ENCODE assay signal across 1 cellular context in the genomic region with DNA sequence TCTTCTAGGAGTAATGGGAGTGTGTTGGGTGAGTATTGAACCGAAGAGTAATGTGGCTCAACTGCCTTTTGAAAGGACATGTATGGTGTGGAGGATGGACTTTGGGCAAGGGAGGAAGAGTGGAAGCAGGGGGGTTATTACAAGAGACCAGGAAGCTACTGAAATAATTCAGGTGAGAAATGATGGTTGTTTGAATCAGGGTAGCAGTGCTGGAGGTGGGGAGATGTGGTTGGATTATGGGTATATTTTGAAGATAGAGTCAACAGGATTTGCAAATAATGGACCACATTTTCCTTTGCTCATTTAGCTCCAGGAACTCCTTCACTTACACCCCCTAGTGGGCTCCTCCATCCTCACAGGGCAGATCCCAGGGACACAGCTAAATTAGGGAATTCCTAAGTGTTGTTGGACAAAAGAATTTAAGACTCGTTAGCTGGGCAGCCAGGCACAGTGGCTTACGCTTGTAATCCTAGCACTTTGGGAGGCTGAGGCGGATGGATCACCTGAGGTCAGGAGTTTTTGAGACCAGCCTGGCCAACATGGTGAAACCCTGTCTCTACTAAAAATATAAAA.
TF ChIP-seq lines count a peak whose summit lies in the region.

No MANE protein-coding gene starts in this region.

TF ChIP-seq in SK-N-SH treated with all-trans-retinoic acid at 6 μM for 48 hours, 23 proteins besides CTCF, POLR2A, EP300 and RAD21 (continued from another document):
- TF ChIP-seq TSHZ2 (CRISPR knock-in tag; IDR thresholded peaks at IDR 0.05): no peak
- no peak for TF ChIP-seq RARB (CRISPR knock-in tag; IDR thresholded peaks at IDR 0.05)
- no peak for TF ChIP-seq ZC3H10 (CRISPR knock-in tag; IDR thresholded peaks at IDR 0.05)
- TF ChIP-seq ISL1 (CRISPR knock-in tag; IDR thresholded peaks at IDR 0.05): no peak
- TF ChIP-seq POU6F1 (CRISPR knock-in tag; IDR thresholded peaks at IDR 0.05; ENCODE audit: borderline replicate concordance, low read depth): no peak
- no peak for TF ChIP-seq CSDC2 (CRISPR knock-in tag; IDR thresholded peaks at IDR 0.05)
- TF ChIP-seq, protein P1, sequence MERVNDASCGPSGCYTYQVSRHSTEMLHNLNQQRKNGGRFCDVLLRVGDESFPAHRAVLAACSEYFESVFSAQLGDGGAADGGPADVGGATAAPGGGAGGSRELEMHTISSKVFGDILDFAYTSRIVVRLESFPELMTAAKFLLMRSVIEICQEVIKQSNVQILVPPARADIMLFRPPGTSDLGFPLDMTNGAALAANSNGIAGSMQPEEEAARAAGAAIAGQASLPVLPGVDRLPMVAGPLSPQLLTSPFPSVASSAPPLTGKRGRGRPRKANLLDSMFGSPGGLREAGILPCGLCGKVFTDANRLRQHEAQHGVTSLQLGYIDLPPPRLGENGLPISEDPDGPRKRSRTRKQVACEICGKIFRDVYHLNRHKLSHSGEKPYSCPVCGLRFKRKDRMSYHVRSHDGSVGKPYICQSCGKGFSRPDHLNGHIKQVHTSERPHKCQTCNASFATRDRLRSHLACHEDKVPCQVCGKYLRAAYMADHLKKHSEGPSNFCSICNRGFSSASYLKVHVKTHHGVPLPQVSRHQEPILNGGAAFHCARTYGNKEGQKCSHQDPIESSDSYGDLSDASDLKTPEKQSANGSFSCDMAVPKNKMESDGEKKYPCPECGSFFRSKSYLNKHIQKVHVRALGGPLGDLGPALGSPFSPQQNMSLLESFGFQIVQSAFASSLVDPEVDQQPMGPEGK (CRISPR knock-in tag; IDR thresholded peaks at IDR 0.05; ENCODE audit: borderline replicate concordance): no peak
